In the genomic region with DNA sequence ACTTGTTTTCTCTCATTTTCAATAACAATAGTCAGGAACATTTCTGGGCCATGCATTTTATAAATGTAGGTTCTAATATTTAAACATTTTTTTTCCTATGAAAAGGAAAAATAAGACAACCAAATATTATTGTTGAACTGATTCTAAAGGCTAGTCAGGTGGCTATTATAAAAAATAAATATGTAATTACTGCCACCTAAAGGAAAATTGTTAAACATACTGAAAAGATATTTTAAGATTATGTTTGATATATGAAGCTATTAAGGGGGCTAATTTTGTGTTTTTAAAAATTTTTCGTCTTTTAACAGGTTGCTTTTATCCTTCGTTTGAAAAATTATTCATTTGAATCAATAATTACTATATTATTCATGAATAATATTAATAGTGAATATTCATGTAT, we compare ENCODE assay signal across 15 cellular contexts.
DNase-seq lines count a peak whose midpoint lies in the region; ATAC-seq and TF ChIP-seq lines count a peak whose summit lies in the region.
"Had no signal": no experiment of that assay in that cellular context is flagged by ENCODE, and none has a peak within 500 bp of the region (broad histone marks: within the 10 kb centered on the region; RNA-seq: fewer than 3 reads in every experiment).

No MANE protein-coding gene starts in this region.

- H4K20me1 ChIP-seq in HCT116 (ENCODE audit: insufficient read depth) (no peaks in the 10 kb centered on the region), SK-N-SH (ENCODE audit: insufficient read depth) (no peaks in the 10 kb centered on the region)

- no peaks in the 10 kb centered on the region for H3K27me3 Mint-ChIP-seq in Caco-2 (ENCODE audit: insufficient read depth, unreplicated experiment)
- H3K27me3 Mint-ChIP-seq: activated naive CD8-positive, alpha-beta T cell had no signal

- no peak overlapping the region for H3K27ac ChIP-seq in HCT116 (ENCODE audit: low read depth, low read length)
- H3K27ac ChIP-seq in SK-N-SH (ENCODE audit: low read depth in 2 of 2, low read length in 1 of 2), result no peak overlapping the region
- no peak overlapping the region for H3K27ac ChIP-seq in testis
- H3K27ac ChIP-seq in mesendoderm (ENCODE audit: low read depth, low read length), result no peak overlapping the region
- H3K27ac ChIP-seq in colonic mucosa, result no peak overlapping the region

- no peak overlapping the region for H3K56ac ChIP-seq in mesendoderm (ENCODE audit: low read length)

- H3K4me1 ChIP-seq in HCT116 (ENCODE audit: control insufficient read depth in 1 of 2, insufficient read depth in 2 of 2, low read length in 2 of 2) (peaks cover 20 to 23% of the 10 kb centered on the region in 2 experiments), SK-N-SH (ENCODE audit: control insufficient read depth in 1 of 2, insufficient read depth in 2 of 2, low read depth in 1 of 2, low read length in 1 of 2) (no peaks in the 10 kb centered on the region; a peak in 1 of 4 replicates), Caco-2 (peaks cover 38% of the 10 kb centered on the region), testis (peaks cover 8% of the 10 kb centered on the region), mesendoderm (ENCODE audit: control insufficient read depth, low read depth, low read length) (peaks cover 4% of the 10 kb centered on the region), colonic mucosa (no peaks in the 10 kb centered on the region)

- peak; percentile 11 for DNase-seq in ACHN
- no peak for DNase-seq in HCT116 (ENCODE audit: low read depth, low spot score)
- DNase-seq in SK-N-SH, result no peak
- peak; percentile 14 for DNase-seq in iris pigment epithelial cell (ENCODE audit: low read depth)
- DNase-seq in Caco-2, result no peak
- no peak for DNase-seq in testis
- no peak for DNase-seq in mesendoderm
- no peak for DNase-seq in colonic mucosa
- DNase-seq: activated CD4-positive, alpha-beta T cell treated with anti-CD3 and anti-CD28 coated beads, Interleukin-2, amount 50 U/mL, for 1 hour; immature natural killer cell; NCI-H1436; nucleus accumbens; SHP77 treated with DMSO at 0.1 percent for 48 hours had no signal

- TF ChIP-seq CTCF in HCT116 (IDR thresholded peaks at IDR 0.05 in 2 of 3, conservative IDR thresholded peaks at IDR 0.05 in 1 of 3; ENCODE audit: borderline replicate concordance in 1 of 3, insufficient read depth in 1 of 3, low read depth in 2 of 3, low read length in 2 of 3) (peak in 2 of 3 experiments; percentile 32 to 59; a peak in 2 of 6 replicates), SK-N-SH (IDR thresholded peaks at IDR 0.05) (peak; percentile 50), Caco-2 (IDR thresholded peaks at IDR 0.05; ENCODE audit: insufficient read depth in 1 of 2, low read depth in 1 of 2, low read length in 1 of 2, severe bottlenecking in 1 of 2, unreplicated experiment in 1 of 2) (peak in 1 of 2 experiments; percentile 50), testis (IDR thresholded peaks at IDR 0.05) (peak in 1 of 3 experiments; percentile 9), colonic mucosa (IDR thresholded peaks at IDR 0.05) (no peak)

- no peak overlapping the region for H2AK5ac ChIP-seq in mesendoderm (ENCODE audit: low read length)

- WGBS in SK-N-SH (ENCODE audit: low lambda C conversion rate), result 19% methylated on average over 2 of the region's 2 CpGs
- WGBS in testis, 2 donors, result 62 to 67% methylated on average over 2 of the region's 2 CpGs
- WGBS in mesendoderm (ENCODE audit: extremely low coverage, insufficient coverage, low lambda C conversion rate), result no CpG with 5 or more reads among the region's 2 CpGs

- no peak overlapping the region for H4K8ac ChIP-seq in mesendoderm (ENCODE audit: low read depth, low read length)

- H3K4me1 Mint-ChIP-seq in Caco-2 (ENCODE audit: low read depth, unreplicated experiment), result peaks cover 46% of the 10 kb centered on the region
- H3K4me1 Mint-ChIP-seq: immature natural killer cell had no signal

- no peak overlapping the region for H3K4ac ChIP-seq in mesendoderm (ENCODE audit: low read depth, low read length)

- H2BK5ac ChIP-seq in mesendoderm (ENCODE audit: low read length), result no peak overlapping the region

- H3K36me3 Mint-ChIP-seq in Caco-2 (ENCODE audit: insufficient read depth, unreplicated experiment), result no peaks in the 10 kb centered on the region
- H3K36me3 Mint-ChIP-seq: activated naive CD8-positive, alpha-beta T cell; immature natural killer cell had no signal

- H4K5ac ChIP-seq in mesendoderm (ENCODE audit: low read length), result no peak overlapping the region

- H3K18ac ChIP-seq in mesendoderm (ENCODE audit: low read length), result no peak overlapping the region

- no peak for TF ChIP-seq POLR2A in HCT116 (IDR thresholded peaks at IDR 0.05; ENCODE audit: borderline replicate concordance, extremely low read depth, insufficient read depth, insufficient read length)
- no peak for TF ChIP-seq POLR2A in testis (IDR thresholded peaks at IDR 0.05)

- H3K27me3 ChIP-seq in HCT116 (ENCODE audit: insufficient read depth, low read length) (no peaks in the 10 kb centered on the region), SK-N-SH (ENCODE audit: insufficient read depth) (no peaks in the 10 kb centered on the region), Caco-2 (replicated peaks; ENCODE audit: control insufficient read depth, insufficient read depth, low read length) (no peaks in the 10 kb centered on the region), testis (no peaks in the 10 kb centered on the region), mesendoderm (ENCODE audit: insufficient read depth, low read length, poor library complexity) (no peaks in the 10 kb centered on the region), colonic mucosa (no peaks in the 10 kb centered on the region)

- TF ChIP-seq RAD21 in HCT116 (IDR thresholded peaks at IDR 0.05; ENCODE audit: low read depth) (peak; percentile 72), SK-N-SH (IDR thresholded peaks at IDR 0.05; ENCODE audit: low read length) (peak; percentile 33)

- ATAC-seq in HCT116, result no peak
- ATAC-seq: GM23338 had no signal

- POLR2A ChIA-PET in HCT116 (lab: Charles Lee) (no interaction called here), SK-N-SH (lab: Yijun Ruan, JAX) (no interaction called here), Caco-2 (lab: Charles Lee) (interaction anchor here (0.6 kb wide), 1 partner anchor 9 kb away, joined by 7 read pairs; no protein-coding TSS in a partner anchor)

- no peak overlapping the region for H3K4me3 Mint-ChIP-seq in Caco-2 (ENCODE audit: unreplicated experiment)
- H3K4me3 Mint-ChIP-seq: activated naive CD8-positive, alpha-beta T cell; GM23338; immature natural killer cell had no signal

- no peaks in the 10 kb centered on the region for H3K9me2 ChIP-seq in HCT116 (ENCODE audit: insufficient read depth)
- H3K9me2 ChIP-seq in SK-N-SH, result no peaks in the 10 kb centered on the region

- no peak overlapping the region for H2BK120ac ChIP-seq in mesendoderm (ENCODE audit: low read depth, low read length)

- H3K4me2 ChIP-seq in HCT116 (ENCODE audit: low read length) (no peak overlapping the region), SK-N-SH (no peak overlapping the region), mesendoderm (ENCODE audit: low read length) (no peak overlapping the region)
- H3K4me2 ChIP-seq: GM23338 had no signal

- H3K79me1 ChIP-seq in mesendoderm (ENCODE audit: low read length), result no peaks in the 10 kb centered on the region

- intact Hi-C loops in HCT116 (cut with micrococcal nuclease), result no loop called here
- intact Hi-C loops in Caco-2 (cut with micrococcal nuclease; ENCODE audit: unreplicated experiment), result loop anchor here (1.0 kb wide), 1 partner anchor 166 kb away; no protein-coding TSS in a partner anchor
- intact Hi-C loops in testis (cut with DNase I; ENCODE audit: low total_unique reads), result no loop called here
- intact Hi-C loops in colonic mucosa (cut with DNase I), result no loop called here

- H2AFZ ChIP-seq in HCT116 (ENCODE audit: low read depth, low read length, poor library complexity, severe bottlenecking), result no peak overlapping the region
- H2AFZ ChIP-seq in SK-N-SH (ENCODE audit: low read depth), result no peak overlapping the region
- H2AFZ ChIP-seq: GM23338 had no signal

- peaks cover 16% of the 10 kb centered on the region for H3K9me3 Mint-ChIP-seq in Caco-2 (ENCODE audit: unreplicated experiment)
- H3K9me3 Mint-ChIP-seq: GM23338, immature natural killer cell had no signal

- no peaks in the 10 kb centered on the region for H3K79me2 ChIP-seq in HCT116 (ENCODE audit: insufficient read depth, low read length)
- no peaks in the 10 kb centered on the region for H3K79me2 ChIP-seq in SK-N-SH (ENCODE audit: insufficient read depth)
- no peaks in the 10 kb centered on the region for H3K79me2 ChIP-seq in mesendoderm (ENCODE audit: control insufficient read depth, insufficient read depth, low read length)

- H2BK15ac ChIP-seq in mesendoderm (replicated peaks; ENCODE audit: low read depth), result no peak overlapping the region

- RAD21 ChIA-PET in HCT116 (lab: Charles Lee; ENCODE audit: low non-redundant PET in 1 of 2, low total read pairs in 2 of 2, uncharacterized antibody in 2 of 2, unreplicated experiment in 2 of 2), result interaction anchor here in 1 of 2 experiments (1.5 kb wide), 1 partner anchor 166 kb away, joined by 7 read pairs; no protein-coding TSS in a partner anchor

- H3K27ac Mint-ChIP-seq in Caco-2 (ENCODE audit: unreplicated experiment), result no peak overlapping the region
- H3K27ac Mint-ChIP-seq: activated naive CD8-positive, alpha-beta T cell; GM23338; immature natural killer cell had no signal

- H3F3A ChIP-seq in SK-N-SH (replicated peaks; ENCODE audit: insufficient read depth), result no peaks in the 10 kb centered on the region

- no peaks in the 10 kb centered on the region for H3K9me3 ChIP-seq in HCT116 (ENCODE audit: control insufficient read depth in 1 of 2, insufficient read depth in 1 of 2, low read depth in 1 of 2, low read length in 2 of 2)
- no peaks in the 10 kb centered on the region for H3K9me3 ChIP-seq in SK-N-SH
- H3K9me3 ChIP-seq in Caco-2, result peaks cover 8% of the 10 kb centered on the region; the same call in 1 of the 2 replicates
- H3K9me3 ChIP-seq in testis, result no peaks in the 10 kb centered on the region
- no peaks in the 10 kb centered on the region for H3K9me3 ChIP-seq in colonic mucosa

- H3K9ac ChIP-seq in HCT116 (ENCODE audit: low read length) (no peak overlapping the region), SK-N-SH (no peak overlapping the region), mesendoderm (ENCODE audit: low read length) (no peak overlapping the region), colonic mucosa (ENCODE audit: low read depth in 2 of 2, low read length in 2 of 2) (no peak overlapping the region)

- CTCF ChIA-PET in HCT116 (lab: Charles Lee) (interaction anchor here (0.6 to 6.4 kb wide), 8 partner anchors 8 to 166 kb away, joined by 3 to 59 read pairs (median 4); no protein-coding TSS in a partner anchor), SK-N-SH (lab: Yijun Ruan, JAX) (interaction anchor here (0.6 to 3.3 kb wide), 12 partner anchors 10 to 413 kb away, joined by 3 to 33 read pairs (median 3); a partner anchor contains a TSS), Caco-2 (lab: Charles Lee) (interaction anchor here (0.6 to 2.0 kb wide), 11 partner anchors 10 to 168 kb away, joined by 3 to 11 read pairs (median 4); a partner anchor contains a TSS)

- no peak for TF ChIP-seq EP300 in SK-N-SH (IDR thresholded peaks at IDR 0.05; ENCODE audit: borderline replicate concordance in 1 of 2, low read depth in 1 of 2, low read length in 1 of 2)

- H3K23ac ChIP-seq in mesendoderm (ENCODE audit: low read length), result no peak overlapping the region

- in situ Hi-C loops in ACHN (cut with HindIII; ENCODE audit: low pct_ligation_motif_present, low pct_unique_long_range_greater_than_20kb, low sequenced_read_pairs), result no loop called here

- no peak overlapping the region for H3K4me3 ChIP-seq in HCT116 (replicated peaks in 1 of 2; ENCODE audit: low read depth in 1 of 2, low read length in 2 of 2)
- H3K4me3 ChIP-seq in SK-N-SH (ENCODE audit: low read depth in 2 of 2, low read length in 1 of 2), result no peak overlapping the region
- no peak overlapping the region for H3K4me3 ChIP-seq in Caco-2 (ENCODE audit: low read depth, low read length)
- H3K4me3 ChIP-seq in testis, result no peak overlapping the region
- H3K4me3 ChIP-seq in mesendoderm (ENCODE audit: low read length), result no peak overlapping the region
- H3K4me3 ChIP-seq in colonic mucosa, result no peak overlapping the region
- H3K4me3 ChIP-seq: GM23338 had no signal

- BruUV-seq in HCT116 (replicated peaks; lab: Mats Ljungman, UMichigan) (no TSS peak), Caco-2 (replicated peaks; lab: Mats Ljungman, UMichigan) (no TSS peak)

- H3K36me3 ChIP-seq in HCT116 (ENCODE audit: control insufficient read depth in 1 of 2, insufficient read depth in 2 of 2, low read length in 2 of 2) (no peaks in the 10 kb centered on the region), SK-N-SH (replicated peaks in 1 of 2; ENCODE audit: control insufficient read depth in 1 of 2, insufficient read depth in 2 of 2, low read length in 1 of 2) (no peaks in the 10 kb centered on the region), Caco-2 (ENCODE audit: control insufficient read depth, insufficient read depth, low read length) (no peaks in the 10 kb centered on the region), testis (ENCODE audit: low read depth, missing control alignments) (no peaks in the 10 kb centered on the region), mesendoderm (ENCODE audit: control insufficient read depth, insufficient read depth, low read length) (no peaks in the 10 kb centered on the region), colonic mucosa (no peaks in the 10 kb centered on the region)

Comparison
In these comparisons a context has a peak if more than half of its experiments do, and no peak if none do; other contexts are left out.
1. DNase-seq: peak in ACHN (single experiment) and iris pigment epithelial cell (single experiment); none in HCT116 (single experiment), SK-N-SH (single experiment), Caco-2 (0 of 2), testis (single experiment), mesendoderm (single experiment) and colonic mucosa (single experiment).